20 cellular contexts compared by ENCODE assay signal in the genomic region with DNA sequence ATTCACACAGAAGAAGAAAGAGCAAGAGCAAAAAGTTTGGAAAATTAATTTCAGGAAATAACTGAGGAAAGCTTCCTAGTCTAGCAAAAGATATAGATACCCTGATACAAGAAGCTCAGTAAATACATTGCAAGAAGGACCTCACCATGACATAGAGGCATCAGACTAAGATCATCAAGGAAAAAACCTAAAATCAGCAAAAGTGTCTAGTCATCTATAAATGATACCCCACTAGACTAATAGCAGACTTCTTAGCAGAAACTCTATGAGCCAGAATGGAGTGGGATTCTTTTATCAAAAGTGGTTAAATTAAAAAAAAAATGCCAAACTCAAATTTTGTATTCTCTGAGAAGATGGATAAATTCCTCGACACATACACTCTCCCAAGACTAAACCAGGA. TPM values are rescaled to one million over a fixed set of nuclear protein-coding genes. Genes with fewer than 3 reads are reported as not detected.
DNase-seq lines count a peak whose midpoint lies in the region; ATAC-seq, FAIRE-seq and TF ChIP-seq lines count a peak whose summit lies in the region.
"Had no signal": no experiment of that assay in that cellular context is flagged by ENCODE, and none has a peak within 500 bp of the region (broad histone marks: within the 10 kb centered on the region; RNA-seq: fewer than 3 reads in every experiment).

No MANE protein-coding gene starts in this region.

- H2AK9ac ChIP-seq in IMR-90 (replicated peaks; ENCODE audit: low read depth, low read length, poor library complexity), result no peak overlapping the region

- H3K4me3 ChIP-seq in A549 (no peak overlapping the region), IMR-90 (ENCODE audit: insufficient read depth, low read depth, low read length) (no peak overlapping the region), K562 (no peak overlapping the region)
- H3K4me3 ChIP-seq: BLaER1 treated with 17β-estradiol and CSF1 and Interleukin-3, amounts not matched to agents 10 nM and 100 nM had no signal

- H3K79me2 ChIP-seq in K562 (ENCODE audit: control insufficient read depth, insufficient read depth, low read length), result no peaks in the 10 kb centered on the region

- H4K8ac ChIP-seq in IMR-90 (ENCODE audit: low read depth in 2 of 2, low read length in 2 of 2), result no peak overlapping the region

- H2BK20ac ChIP-seq in IMR-90 (ENCODE audit: low read depth, low read length), result no peak overlapping the region

- no peak overlapping the region for H3K23ac ChIP-seq in IMR-90 (ENCODE audit: low read depth, low read length)

- H3K9me3 ChIP-seq in A549 (no peaks in the 10 kb centered on the region), IMR-90 (ENCODE audit: control insufficient read depth, insufficient read depth, low read length) (0 out of 2 replicates have a peak, but pooled peaks cover 1% of the 10 kb centered on the region), K562 (replicated peaks; ENCODE audit: control insufficient read depth, insufficient read depth, low read depth, low read length) (no peaks in the 10 kb centered on the region)
- H3K9me3 ChIP-seq: Caco-2 had no signal

- TF ChIP-seq EP300 in A549 (IDR thresholded peaks at IDR 0.05) (no peak), K562 (IDR thresholded peaks at IDR 0.05; ENCODE audit: low read length) (no peak)

- no peak overlapping the region for H3K4me2 ChIP-seq in A549
- H3K4me2 ChIP-seq in IMR-90 (ENCODE audit: low read depth, low read length), result no peak overlapping the region
- H3K4me2 ChIP-seq in K562 (ENCODE audit: insufficient read depth, low read length), result no peak overlapping the region
- H3K4me2 ChIP-seq: BLaER1 treated with 17β-estradiol and CSF1 and Interleukin-3, amounts not matched to agents 10 nM and 100 nM had no signal

- dilution Hi-C loops in IMR-90 (cut with HindIII; ENCODE audit: low sequenced_read_pairs, unreplicated experiment), result no loop called here

- ATAC-seq in A549 (no peak), IMR-90 (ENCODE audit: low read depth) (no peak), K562 (no peak)
- ATAC-seq: CD8-positive, alpha-beta T cell had no signal

- no peak overlapping the region for H2AK5ac ChIP-seq in IMR-90 (ENCODE audit: low read depth, low read length)

- H2BK15ac ChIP-seq in IMR-90 (ENCODE audit: low read depth, low read length), result no peak overlapping the region

- in situ Hi-C loops in IMR-90 (cut with MboI; ENCODE audit: low sequenced_read_pairs), result no loop called here
- in situ Hi-C loops in K562 (cut with MboI), result no loop called here

- POLR2A ChIA-PET in A549 (lab: Yijun Ruan, JAX) (no interaction called here), IMR-90 (lab: Charles Lee; ENCODE audit: unreplicated experiment) (no interaction called here), K562 (lab: Yijun Ruan, JAX) (no interaction called here)

- TF ChIP-seq CTCF in A549 (IDR thresholded peaks at IDR 0.05) (no peak), IMR-90 (conservative IDR thresholded peaks at IDR 0.05; ENCODE audit: low read depth, low read length) (no peak), K562 (IDR thresholded peaks at IDR 0.05 in 2 of 3, conservative IDR thresholded peaks at IDR 0.05 in 1 of 3; ENCODE audit: insufficient read depth in 2 of 3, low read depth in 1 of 3, low read length in 3 of 3) (no peak)

- H4K20me1 ChIP-seq in IMR-90 (ENCODE audit: insufficient read depth, low read length), result no peaks in the 10 kb centered on the region
- H4K20me1 ChIP-seq in K562 (replicated peaks; ENCODE audit: control insufficient read depth, insufficient read depth, low read length), result no peaks in the 10 kb centered on the region
- H4K20me1 ChIP-seq: BLaER1 treated with 17β-estradiol and CSF1 and Interleukin-3, amounts not matched to agents 10 nM and 100 nM had no signal

- no peak overlapping the region for H3K4ac ChIP-seq in IMR-90 (ENCODE audit: low read depth, low read length)

- H2BK5ac ChIP-seq in IMR-90 (ENCODE audit: low read depth, low read length, poor library complexity, severe bottlenecking), result no peak overlapping the region

- H2AFZ ChIP-seq in IMR-90 (replicated peaks; ENCODE audit: low read length, poor library complexity) (no peak overlapping the region), K562 (ENCODE audit: low read depth, low read length) (no peak overlapping the region)

- H3K18ac ChIP-seq in IMR-90 (ENCODE audit: low read depth, low read length), result no peak overlapping the region

- CTCF ChIA-PET in A549 (lab: Yijun Ruan, JAX), result no interaction called here
- CTCF ChIA-PET in IMR-90 (lab: Yijun Ruan, JAX), result no interaction called here
- CTCF ChIA-PET in K562 (lab: Yijun Ruan, JAX; ENCODE audit: low intra/inter-chr PET ratio), result no interaction called here

- 11% methylated on average over 1 of the region's 1 CpG for WGBS in A549 (ENCODE audit: missing lambda C conversion rate)
- no CpG with 5 or more reads among the region's 1 CpG for WGBS in IMR-90 (ENCODE audit: extremely low coverage in 2 of 2, insufficient read length in 1 of 2), 2 experiments
- WGBS in K562 (ENCODE audit: insufficient coverage, low coverage, missing lambda C conversion rate), result 0% methylated on average over 1 of the region's 1 CpG

- DNase-seq in A549 (ENCODE audit: low read depth in 1 of 2, low spot score in 1 of 2) (no peak), IMR-90 (no peak), K562 (ENCODE audit: extremely low read depth in 1 of 4, low spot score in 3 of 4) (no peak), NCI-H345 treated with DMSO at 0.1 percent for 48 hours (lab: John Stamatoyannopoulos, UW; ENCODE audit: unreplicated experiment) (no peak)
- DNase-seq in stimulated activated CD8-positive, alpha-beta memory T cell treated with anti-CD3 and anti-CD28 coated beads, Interleukin-4, amount 100 ng/mL, for 48 hours, result no peak
- DNase-seq: 8988T; AML-193; Caco-2; Calu3; CD4-positive, alpha-beta T cell; CD8-positive, alpha-beta T cell; DMS79 treated with DMSO at 0.1 percent for 48 hours; GF-D8 had no signal

- BruUV-seq in IMR-90 (replicated peaks; lab: Mats Ljungman, UMichigan) (no TSS peak), K562 (replicated peaks; lab: Mats Ljungman, UMichigan) (no TSS peak)

- H3K9ac ChIP-seq in IMR-90 (ENCODE audit: low read depth, low read length) (no peak overlapping the region), K562 (ENCODE audit: insufficient read depth in 1 of 2, low read depth in 2 of 2, low read length in 2 of 2) (no peak overlapping the region)
- H3K9ac ChIP-seq: BLaER1 treated with 17β-estradiol and CSF1 and Interleukin-3, amounts not matched to agents 10 nM and 100 nM had no signal

- no peak for TF ChIP-seq RAD21 in A549 (conservative IDR thresholded peaks at IDR 0.05 in 1 of 2, IDR thresholded peaks at IDR 0.05 in 1 of 2)
- TF ChIP-seq RAD21 in IMR-90 (IDR thresholded peaks at IDR 0.05; ENCODE audit: low read length), result no peak
- TF ChIP-seq RAD21 in K562 (CRISPR knock-in tag; conservative IDR thresholded peaks at IDR 0.05 in 1 of 2, IDR thresholded peaks at IDR 0.05 in 1 of 2), result no peak

- H4K5ac ChIP-seq in IMR-90 (ENCODE audit: low read depth, low read length), result no peak overlapping the region

- H3K27me3 ChIP-seq in IMR-90 (ENCODE audit: control insufficient read depth, insufficient read depth, low read length) (no peaks in the 10 kb centered on the region), K562 (ENCODE audit: control insufficient read depth in 2 of 2, insufficient read depth in 2 of 2, low read length in 2 of 2) (no peaks in the 10 kb centered on the region)

- H3K4me1 ChIP-seq in A549, result no peaks in the 10 kb centered on the region
- H3K4me1 ChIP-seq in IMR-90 (ENCODE audit: control insufficient read depth, insufficient read depth, low read length), result no peaks in the 10 kb centered on the region
- H3K4me1 ChIP-seq in K562 (replicated peaks in 1 of 2; ENCODE audit: control insufficient read depth in 2 of 2, insufficient read depth in 2 of 2, low read length in 2 of 2), result no peaks in the 10 kb centered on the region
- H3K4me1 ChIP-seq: BLaER1 treated with 17β-estradiol and CSF1 and Interleukin-3, amounts not matched to agents 10 nM and 100 nM; Caco-2 had no signal

- H3K9me1 ChIP-seq in IMR-90 (ENCODE audit: insufficient read depth, low read length) (no peaks in the 10 kb centered on the region), K562 (ENCODE audit: control insufficient read depth, insufficient read depth, low read length) (no peaks in the 10 kb centered on the region)

- intact Hi-C loops in IMR-90 (cut with micrococcal nuclease) (no loop called here), K562 (cut with micrococcal nuclease) (no loop called here)

- no peak overlapping the region for H3K14ac ChIP-seq in IMR-90 (replicated peaks; ENCODE audit: low read depth, low read length)

- no peak overlapping the region for H2BK120ac ChIP-seq in IMR-90 (ENCODE audit: low read depth, low read length)

- H4K91ac ChIP-seq in IMR-90 (ENCODE audit: insufficient read depth, low read depth, low read length), result no peak overlapping the region

- no peak for FAIRE-seq in A549 (lab: Jason Lieb, UNC)
- no peak for FAIRE-seq in K562 (lab: Jason Lieb, UNC)
- FAIRE-seq: A204.1, D721Med, G401.6, GM12891, GM19239 had no signal

- H3K27ac ChIP-seq in A549 (no peak overlapping the region), IMR-90 (ENCODE audit: insufficient read depth, low read length) (no peak overlapping the region), K562 (ENCODE audit: extremely low read depth, low read depth, low read length) (no peak overlapping the region)
- H3K27ac ChIP-seq: BLaER1 treated with 17β-estradiol and CSF1 and Interleukin-3, amounts not matched to agents 10 nM and 100 nM; C4-2B had no signal

- TF ChIP-seq POLR2A in A549 (IDR thresholded peaks at IDR 0.05; ENCODE audit: low read length), result no peak
- TF ChIP-seq POLR2A in IMR-90 (IDR thresholded peaks at IDR 0.05; ENCODE audit: low read depth, low read length), result no peak
- TF ChIP-seq POLR2A in K562 (conservative IDR thresholded peaks at IDR 0.05), result no peak

- H3K79me1 ChIP-seq in IMR-90 (ENCODE audit: low read depth in 1 of 2, low read length in 2 of 2), result no peaks in the 10 kb centered on the region

- no peaks in the 10 kb centered on the region for H3K36me3 ChIP-seq in IMR-90 (ENCODE audit: control insufficient read depth, insufficient read depth, low read length)
- no peaks in the 10 kb centered on the region for H3K36me3 ChIP-seq in K562 (ENCODE audit: control insufficient read depth, insufficient read depth, low read length)
- H3K36me3 ChIP-seq: BLaER1 treated with 17β-estradiol and CSF1 and Interleukin-3, amounts not matched to agents 10 nM and 100 nM had no signal

- no peak overlapping the region for H3K56ac ChIP-seq in IMR-90 (ENCODE audit: extremely low read depth, insufficient read depth, low read length)

RNA-seq across cellular contexts. Expression of a gene that starts 10.5 kb away (rescaled TPM):
- polyA plus RNA-seq in A549 (2011; rRNA removed), result 10.7 and 14.1 TPM in 2 replicates
- 2.3 and 2.4 TPM in 2 replicates for polyA plus RNA-seq in A549 (2012; cell fraction: cytosol; rRNA removed)
- polyA plus RNA-seq in A549 (2012; cell fraction: nucleus; rRNA removed), result 1.2 and 2.2 TPM in 2 replicates
- polyA plus RNA-seq in A549 (2017; fragmentation: RNase III; extraction: RNeasy Plus Mini Kit Qiagen cat#74134 plus additional on column Dnase treatment), result 10.3 to 11.6 TPM (median 10.3 TPM) in 3 replicates
- polyA minus RNA-seq in A549 (2011; rRNA and poly(A)+ RNA removed), result 5.9 and 6.6 TPM in 2 replicates
- 9.7 and 11.1 TPM in 2 replicates for total RNA-seq in IMR-90 (2012; rRNA removed)
- 3.2 and 4.6 TPM in 2 replicates for polyA plus RNA-seq in IMR-90 (2012; rRNA removed)
- polyA plus RNA-seq in IMR-90 (2012; cell fraction: cytosol; rRNA removed), result 0.75 and 0.82 TPM in 2 replicates
- polyA plus RNA-seq in IMR-90 (2012; cell fraction: nucleus; rRNA removed; ENCODE audit: low replicate concordance), result 0.61 and 2.5 TPM in 2 replicates
- 2.7 and 6.3 TPM in 2 replicates for total RNA-seq in K562 (2011; cell fraction: chromatin; rRNA removed; ENCODE audit: low replicate concordance)
- 1.7 and 1.8 TPM in 2 replicates for total RNA-seq in K562 (2011; cell fraction: nucleolus; rRNA removed)
- total RNA-seq in K562 (2011; cell fraction: nucleoplasm; rRNA removed), result 5.6 and 10.1 TPM in 2 replicates
- 4.2 and 4.6 TPM in 2 replicates for total RNA-seq in K562 (2014; rRNA removed)
- total RNA-seq in K562 (2014; rRNA removed; fragmentation: Illumina TruSeq; extraction: Trizol), result 17.2 and 20.4 TPM in 2 replicates
- total RNA-seq in K562 (2015; rRNA removed; fragmentation: Illumina TruSeq; extraction: Trizol), result 13.1 and 13.6 TPM in 2 replicates
- total RNA-seq in K562 (2021), result 20.5 and 24.0 TPM in 2 replicates
- polyA plus RNA-seq in K562 (2011; rRNA removed), result 6.5 and 9.4 TPM in 2 replicates
- 2.6 and 5.4 TPM in 2 replicates for polyA plus RNA-seq in K562 (2011; cell fraction: cytosol; rRNA removed)
- 3.1 and 3.4 TPM in 2 replicates for polyA plus RNA-seq in K562 (2011; cell fraction: nucleus; rRNA removed)
- 10.4 and 10.6 TPM in 2 replicates for polyA plus RNA-seq in K562 (2012)
- 12.8 and 13.8 TPM in 2 replicates for polyA plus RNA-seq in K562 (2014; fragmentation: Illumina TruSeq; extraction: Trizol)
- polyA plus RNA-seq in K562 (2014; fragmentation: Nextera tagmentation; extraction: Ambion mirVana), result 10 to 100 TPM in 1 of 2 experiments, 1 to 10 TPM in 1; 7.4 to 10.2 TPM
- 6.8 and 10.4 TPM in 2 replicates for polyA plus RNA-seq in K562 (2014; rRNA removed)
- polyA minus RNA-seq in K562 (2011; rRNA and poly(A)+ RNA removed), result 16.7 and 17.5 TPM in 2 replicates
- polyA minus RNA-seq in K562 (2011; cell fraction: cytosol; rRNA and poly(A)+ RNA removed), result 6.4 and 9.0 TPM in 2 replicates
- 1.9 and 4.6 TPM in 2 replicates for polyA minus RNA-seq in K562 (2011; cell fraction: nucleus; rRNA and poly(A)+ RNA removed)
